35 cellular contexts compared by ENCODE assay signal in the genomic region with DNA sequence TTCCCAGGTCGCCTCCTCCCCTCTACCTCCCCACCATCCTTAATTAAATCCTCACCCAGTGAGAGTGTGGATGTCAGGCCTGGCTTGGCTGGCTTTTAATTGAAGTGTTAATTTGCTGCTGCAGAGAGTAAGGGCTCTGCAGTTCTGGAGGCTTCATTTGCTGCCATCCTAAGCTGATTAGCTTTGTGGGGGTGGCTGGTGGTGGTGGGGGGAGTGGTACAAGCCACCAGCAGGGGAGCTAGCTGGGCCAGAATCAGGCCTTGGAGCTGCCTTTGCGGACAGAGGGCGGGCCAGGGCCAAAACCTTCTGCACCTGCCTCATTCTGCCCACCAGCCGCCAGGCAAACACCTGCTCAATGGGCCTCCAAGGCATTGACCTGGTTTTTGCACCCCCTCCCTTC. TPM values are rescaled to one million over a fixed set of nuclear protein-coding genes. Genes with fewer than 3 reads are reported as not detected.
DNase-seq lines count a peak whose midpoint lies in the region; TF ChIP-seq lines count a peak whose summit lies in the region.
"Had no signal": no experiment of that assay in that cellular context is flagged by ENCODE, and none has a peak within 500 bp of the region (broad histone marks: within the 10 kb centered on the region; RNA-seq: fewer than 3 reads in every experiment).

No MANE protein-coding gene starts in this region.

- POLR2A ChIA-PET in CD4-positive, alpha-beta memory T cell (lab: Charles Lee; ENCODE audit: partially characterized antibody): no interaction called here

- H3K36me3 Mint-ChIP-seq in CD4-positive, alpha-beta memory T cell: no peaks in the 10 kb centered on the region
- H3K36me3 Mint-ChIP-seq: naive thymus-derived CD4-positive, alpha-beta T cell had no signal

- peak in 2 of 3 experiments; percentile 3 to 37 for DNase-seq in NCI-H1417 (lab: John Stamatoyannopoulos, UW)
- no peak for DNase-seq in NCI-H1417 treated with DMSO at 0.1 percent for 48 hours (lab: John Stamatoyannopoulos, UW)
- peak; percentile 80 for DNase-seq in D341Med (ENCODE audit: low spot score)
- DNase-seq in NCI-H82 (lab: John Stamatoyannopoulos, UW): peak; percentile 93
- peak; percentile 20 to 35 for DNase-seq in erythroblast (lab: John Stamatoyannopoulos, UW)
- no peak for DNase-seq in RKO (ENCODE audit: low spot score)
- no peak for DNase-seq in transverse colon
- DNase-seq in CD4-positive, alpha-beta memory T cell: no peak
- DNase-seq: 8988T; activated CD4-positive, alpha-beta T cell treated with anti-CD3 and anti-CD28 coated beads for 48 hours; activated gamma-delta T cell treated with Interleukin-2 at 50 U/mL for 16 hours; activated T-cell treated with anti-CD3 and anti-CD28 coated beads, Interleukin-2, amount 50 U/mL, for 1 hour; dorsolateral prefrontal cortex; HFFc6; islet precursor cell; Kasumi-1; midbrain; naive thymus-derived CD4-positive, alpha-beta T cell; NCI-H1694 treated with DMSO at 0.1 percent for 48 hours; NCI-H510A; occipital lobe; psoas muscle; SK-N-SH; stimulated activated CD4-positive, alpha-beta T cell treated with anti-CD3 and anti-CD28 coated beads, Interleukin-15, amount 100 ng/mL, for 24 hours; stimulated activated naive CD4-positive, alpha-beta T cell treated with Interleukin-2 at 50 U/mL for 16 hours; T-helper 17 cell had no signal

- no peak for TF ChIP-seq EP300 in transverse colon (IDR thresholded peaks at IDR 0.05; ENCODE audit: low read depth)

- no peaks in the 10 kb centered on the region for H3K9me3 ChIP-seq in transverse colon
- H3K9me3 ChIP-seq in CD4-positive, alpha-beta memory T cell (ENCODE audit: control insufficient read depth in 1 of 2, low read length in 2 of 2): no peaks in the 10 kb centered on the region
- H3K9me3 ChIP-seq: psoas muscle, SK-N-SH had no signal

- no peak overlapping the region for H3K27ac ChIP-seq in transverse colon
- no peak overlapping the region for H3K27ac ChIP-seq in CD4-positive, alpha-beta memory T cell (ENCODE audit: low read depth, low read length)
- H3K27ac ChIP-seq: dorsolateral prefrontal cortex, psoas muscle, RWPE1 had no signal

- no peak overlapping the region for H3K4me3 ChIP-seq in transverse colon
- H3K4me3 ChIP-seq in CD4-positive, alpha-beta memory T cell (ENCODE audit: low read length in 2 of 2): no peak overlapping the region
- H3K4me3 ChIP-seq: dorsolateral prefrontal cortex, psoas muscle had no signal

- H3K4me1 Mint-ChIP-seq in CD4-positive, alpha-beta memory T cell: no peaks in the 10 kb centered on the region
- H3K4me1 Mint-ChIP-seq: central memory CD8-positive, alpha-beta T cell; naive thymus-derived CD4-positive, alpha-beta T cell; T-helper 17 cell had no signal

- TF ChIP-seq POLR2A in erythroblast (IDR thresholded peaks at IDR 0.05; ENCODE audit: low read length) (no peak), transverse colon (IDR thresholded peaks at IDR 0.05) (no peak)

- no peaks in the 10 kb centered on the region for H3K36me3 ChIP-seq in transverse colon
- H3K36me3 ChIP-seq in CD4-positive, alpha-beta memory T cell (ENCODE audit: insufficient read depth, low read length): no peaks in the 10 kb centered on the region

- intact Hi-C loops in transverse colon (cut with DNase I; ENCODE audit: low total_unique reads): no loop called here
- intact Hi-C loops in CD4-positive, alpha-beta memory T cell (cut with micrococcal nuclease): no loop called here

- H3K9me3 Mint-ChIP-seq in CD4-positive, alpha-beta memory T cell: no peaks in the 10 kb centered on the region
- H3K9me3 Mint-ChIP-seq: central memory CD8-positive, alpha-beta T cell; HFFc6 had no signal

- in situ Hi-C loops in transverse colon (cut with MboI; ENCODE audit: low pct_ligation_motif_present in 1 of 4, low pct_unique_long_range_greater_than_20kb in 1 of 4, low sequenced_read_pairs in 3 of 4): no loop called here

- H3K27me3 ChIP-seq in transverse colon: peaks cover 29% of the 10 kb centered on the region
- H3K27me3 ChIP-seq in CD4-positive, alpha-beta memory T cell (ENCODE audit: insufficient read depth, low read length): no peaks in the 10 kb centered on the region

- no peak for TF ChIP-seq CTCF in transverse colon (IDR thresholded peaks at IDR 0.05)

- no peak overlapping the region for H3K27ac Mint-ChIP-seq in CD4-positive, alpha-beta memory T cell
- H3K27ac Mint-ChIP-seq: HFFc6; naive thymus-derived CD4-positive, alpha-beta T cell; T-helper 17 cell had no signal

- 68% methylated on average over 2 of the region's 4 CpGs; no CpG with 5 or more reads in 1 of the 2 donors for WGBS in transverse colon (ENCODE audit: low coverage in 1 of 2), 2 donors

- H3K4me3 Mint-ChIP-seq in CD4-positive, alpha-beta memory T cell: no peak overlapping the region
- H3K4me3 Mint-ChIP-seq: central memory CD8-positive, alpha-beta T cell; HFFc6; naive thymus-derived CD4-positive, alpha-beta T cell; T-helper 17 cell had no signal

- H3K27me3 Mint-ChIP-seq in CD4-positive, alpha-beta memory T cell: peaks cover 9 to 26% of the 10 kb centered on the region in 2 donors

- CTCF ChIA-PET in CD4-positive, alpha-beta memory T cell (lab: Charles Lee; ENCODE audit: partially characterized antibody): interaction anchor here (2.2 to 2.5 kb wide), 2 partner anchors 21 to 88 kb away, joined by 6 to 13 read pairs; no protein-coding TSS in a partner anchor

- H3K4me1 ChIP-seq in transverse colon: no peaks in the 10 kb centered on the region
- no peaks in the 10 kb centered on the region for H3K4me1 ChIP-seq in CD4-positive, alpha-beta memory T cell (ENCODE audit: insufficient read depth, low read length)
- H3K4me1 ChIP-seq: psoas muscle had no signal

RNA-seq across cellular contexts. Expression of a gene that starts 26.8 kb away (rescaled TPM):
- under 1 TPM in 1 of 4 donors, not detected in 3; 0.16 TPM for total RNA-seq in transverse colon
- under 1 TPM in 1 of 2 experiments, not detected in 1; 0.19 TPM for total RNA-seq in CD4-positive, alpha-beta memory T cell
- not detected for polyA plus RNA-seq in CD4-positive, alpha-beta memory T cell
- total RNA-seq: activated CD8-positive, alpha-beta memory T cell treated with anti-CD3 and anti-CD28 coated beads for 36 hours; astrocyte; glomerular endothelial cell; HepG2; HFFc6; occipital lobe; psoas muscle had no signal
- polyA plus RNA-seq: HepG2; naive thymus-derived CD4-positive, alpha-beta T cell; SK-N-SH had no signal

RNA-seq across cellular contexts. Expression of a gene that starts 31.8 kb away (rescaled TPM):
- under 1 TPM in 1 of 4 donors, not detected in 3; 0.95 TPM for total RNA-seq in transverse colon
- total RNA-seq in CD4-positive, alpha-beta memory T cell: not detected
- polyA plus RNA-seq in CD4-positive, alpha-beta memory T cell: not detected
- total RNA-seq: activated CD8-positive, alpha-beta memory T cell treated with anti-CD3 and anti-CD28 coated beads for 36 hours; astrocyte; glomerular endothelial cell; HepG2; HFFc6; occipital lobe; psoas muscle; temporal lobe had no signal
- polyA plus RNA-seq: HepG2; liver; naive thymus-derived CD4-positive, alpha-beta T cell; SK-N-SH; urinary bladder had no signal

RNA-seq across cellular contexts. Expression of a gene that starts 56.8 kb away (rescaled TPM):
- total RNA-seq in transverse colon: not detected
- not detected for total RNA-seq in CD4-positive, alpha-beta memory T cell
- not detected for polyA plus RNA-seq in CD4-positive, alpha-beta memory T cell
- total RNA-seq: activated CD8-positive, alpha-beta memory T cell treated with anti-CD3 and anti-CD28 coated beads for 36 hours; astrocyte; dorsolateral prefrontal cortex; glomerular endothelial cell; HepG2; HFFc6; liver; naive thymus-derived CD4-positive, alpha-beta T cell; psoas muscle; T-helper 17 cell; urinary bladder had no signal
- polyA plus RNA-seq: HepG2; liver; naive thymus-derived CD4-positive, alpha-beta T cell; psoas muscle; SK-N-SH; urinary bladder had no signal

Comparison
In these comparisons a context has a peak if more than half of its experiments do, and no peak if none do; other contexts are left out.
1. DNase-seq: peak in NCI-H1417 (2 of 3), D341Med (single experiment), NCI-H82 (single experiment) and erythroblast (2 of 2); none in NCI-H1417 treated with DMSO at 0.1 percent for 48 hours (single experiment), RKO (single experiment), transverse colon (single experiment) and CD4-positive, alpha-beta memory T cell (0 of 5).